In the genomic region with DNA sequence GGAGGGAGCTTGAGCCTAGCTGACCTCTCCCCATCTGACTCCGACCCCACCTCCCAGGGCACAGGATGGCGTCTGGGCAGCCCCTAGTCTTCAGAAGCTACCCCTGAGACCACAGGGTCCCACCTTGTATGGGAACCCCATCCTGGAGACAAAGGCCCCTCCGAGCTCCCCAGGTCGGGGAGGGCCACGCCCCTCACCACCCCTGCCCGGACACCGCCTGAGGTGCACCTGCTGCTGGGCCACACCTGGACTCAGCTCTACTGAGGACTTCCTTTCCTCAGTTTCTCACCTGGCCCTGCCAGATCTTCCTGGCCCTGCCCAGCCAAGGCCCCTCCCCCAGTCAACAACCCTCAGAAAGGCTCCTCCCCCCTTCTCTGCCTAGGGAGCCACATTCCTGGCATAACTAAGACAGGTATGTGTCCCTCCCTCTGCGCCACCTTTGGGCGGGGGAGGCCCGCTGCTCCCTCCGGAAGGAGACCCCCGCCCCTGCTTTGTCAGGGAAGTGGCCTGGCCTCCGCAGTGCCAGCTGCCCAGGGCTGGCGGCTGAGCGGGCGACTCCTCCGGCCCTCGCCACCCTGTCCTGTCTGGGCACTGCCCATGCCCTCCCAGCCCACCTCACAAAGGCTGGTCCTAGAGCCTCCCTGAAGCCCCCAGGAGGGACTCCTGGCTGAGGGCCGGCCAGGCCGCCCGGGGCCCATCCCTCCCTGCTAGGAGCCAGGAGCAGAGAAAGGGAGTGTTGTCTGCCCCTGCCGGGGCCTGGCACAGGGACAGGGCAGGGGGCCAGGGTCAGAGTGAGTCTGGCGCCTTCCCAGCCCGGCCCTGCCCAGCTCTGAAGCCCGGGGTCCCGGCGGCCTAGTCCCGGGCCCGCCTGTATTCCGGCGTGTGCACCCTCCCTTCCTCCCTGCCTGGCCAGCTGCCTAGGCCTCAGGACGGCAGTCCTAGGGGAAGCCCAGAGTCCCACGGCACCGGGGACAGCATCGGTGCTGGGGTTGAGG, we compare ENCODE assay signal across 9 cellular contexts. TPM values are rescaled to one million over a fixed set of nuclear protein-coding genes. Genes with fewer than 3 reads are reported as not detected.
DNase-seq lines count a peak whose midpoint lies in the region; ATAC-seq, FAIRE-seq and TF ChIP-seq lines count a peak whose summit lies in the region.
"Had no signal": no experiment of that assay in that cellular context is flagged by ENCODE, and none has a peak within 500 bp of the region (broad histone marks: within the 10 kb centered on the region; RNA-seq: fewer than 3 reads in every experiment).

No MANE protein-coding gene starts in this region.

- H3K9me3 ChIP-seq in thymus (ENCODE audit: control insufficient read depth) = peaks cover 1% of the 10 kb centered on the region

- H3K36me3 ChIP-seq in bronchial epithelial cell (ENCODE audit: control insufficient read depth, insufficient read depth, low read length) (peaks cover 33% of the 10 kb centered on the region), kidney epithelial cell (ENCODE audit: control insufficient read depth, insufficient read depth, low read length) (peaks cover 3% of the 10 kb centered on the region), thymus (ENCODE audit: control insufficient read depth, insufficient read depth) (no peaks in the 10 kb centered on the region)

- H3K4me1 ChIP-seq in thymus (ENCODE audit: control insufficient read depth, insufficient read depth, low read length) = peaks cover 6% of the 10 kb centered on the region

- FAIRE-seq in HTR-8/SVneo (lab: Jason Lieb, UNC) (peak; percentile 86), bronchial epithelial cell (lab: Jason Lieb, UNC) (peak; percentile 75)

- WGBS in thymus = 94% methylated on average over 35 of the region's 35 CpGs

- ATAC-seq in HG02870 (IDR thresholded peaks at IDR 0.05; ENCODE audit: unreplicated experiment) = no peak
- ATAC-seq in GM21576 (IDR thresholded peaks at IDR 0.05; ENCODE audit: unreplicated experiment) = no peak

- peak; percentile 60 for DNase-seq in HTR-8/SVneo (ENCODE audit: insufficient read length, low spot score)
- peak; percentile 83 for DNase-seq in bronchial epithelial cell (ENCODE audit: low read depth)
- DNase-seq in kidney epithelial cell (ENCODE audit: low read depth) = no peak
- no peak for DNase-seq in stimulated activated naive CD4-positive, alpha-beta T cell (lab: John Stamatoyannopoulos, UW)
- no peak for DNase-seq in NCI-H526 (lab: John Stamatoyannopoulos, UW)

- no peaks in the 10 kb centered on the region for H3K27me3 ChIP-seq in bronchial epithelial cell (ENCODE audit: control insufficient read depth, insufficient read depth, low read length)
- no peaks in the 10 kb centered on the region for H3K27me3 ChIP-seq in kidney epithelial cell (ENCODE audit: control insufficient read depth, insufficient read depth, low read length)
- peaks cover 28% of the 10 kb centered on the region for H3K27me3 ChIP-seq in thymus (ENCODE audit: control insufficient read depth, insufficient read depth)

- H3K27ac ChIP-seq in thymus (ENCODE audit: low read depth) = peak overlapping the region; percentile 68

- H3K4me3 ChIP-seq in bronchial epithelial cell (ENCODE audit: low read depth, low read length) = peak overlapping the region; percentile 36
- peak overlapping the region; percentile 22 for H3K4me3 ChIP-seq in kidney epithelial cell (ENCODE audit: low read depth, low read length)
- no peak overlapping the region for H3K4me3 ChIP-seq in thymus (ENCODE audit: low read length)

- TF ChIP-seq CTCF in bronchial epithelial cell (IDR thresholded peaks at IDR 0.05; ENCODE audit: insufficient read depth, low read length, severe bottlenecking) (no peak), kidney epithelial cell (IDR thresholded peaks at IDR 0.05; ENCODE audit: insufficient read depth, low read length, poor library complexity, severe bottlenecking) (no peak)

RNA-seq across cellular contexts. Expression of gene AGRN, which starts 4.8 kb away (rescaled TPM):
- total RNA-seq in bronchial epithelial cell (117 and 132 TPM in 2 replicates), kidney epithelial cell (479 and 617 TPM in 2 replicates)
- 19.2 TPM for polyA plus RNA-seq in thymus

RNA-seq across cellular contexts. Expression of gene ISG15, which starts 11.4 kb away (rescaled TPM):
- 18.2 and 25.7 TPM in 2 replicates for total RNA-seq in bronchial epithelial cell
- total RNA-seq in kidney epithelial cell = 68.7 and 97.7 TPM in 2 replicates
- 285 TPM for polyA plus RNA-seq in thymus

RNA-seq across cellular contexts. Expression of gene HES4, which starts 24.8 kb away (rescaled TPM):
- 42.6 and 83.5 TPM in 2 replicates for total RNA-seq in bronchial epithelial cell
- 160 and 184 TPM in 2 replicates for total RNA-seq in kidney epithelial cell
- polyA plus RNA-seq in thymus = 15.5 TPM

RNA-seq across cellular contexts. Expression of gene PERM1, which starts 42.8 kb away (rescaled TPM):
- total RNA-seq in bronchial epithelial cell (under 0.01 TPM in 1 of 2 replicates, not detected in the other), kidney epithelial cell (0.34 TPM in 1 of 2 replicates, not detected in the other)
- polyA plus RNA-seq in thymus = 0.59 TPM

RNA-seq across cellular contexts. Expression of gene RNF223, which starts 49.4 kb away (rescaled TPM):
- total RNA-seq in bronchial epithelial cell (9.0 and 14.6 TPM in 2 replicates), kidney epithelial cell (5.4 and 7.5 TPM in 2 replicates)
- polyA plus RNA-seq in thymus = 0.37 TPM
- total RNA-seq: mononuclear cell had no signal

Comparison
In these comparisons a context has a peak if more than half of its experiments do, and no peak if none do; other contexts are left out.
1. DNase-seq: peak in HTR-8/SVneo (single experiment) and bronchial epithelial cell (single experiment); none in kidney epithelial cell (single experiment), stimulated activated naive CD4-positive, alpha-beta T cell (0 of 6) and NCI-H526 (0 of 2).